ENCODE assay signal across 16 cellular contexts in genomic region chr17:81479175-81479574, GRCh38. TPM values are rescaled to one million over a fixed set of nuclear protein-coding genes. Genes with fewer than 3 reads are reported as not detected.
"Had no signal": no experiment of that assay in that cellular context is flagged by ENCODE, and none has a peak within 500 bp of the region (broad histone marks: within the 10 kb centered on the region; RNA-seq: fewer than 3 reads in every experiment).

No MANE protein-coding gene starts in this region.

- H3K36me3 Mint-ChIP-seq: activated naive CD4-positive, alpha-beta T cell treated with anti-CD3 and anti-CD28 coated beads, Interleukin-2, amount 10 ng/mL, durations not matched to agents 7 days and 5 days; naive thymus-derived CD4-positive, alpha-beta T cell had no signal

- H3K4me3 Mint-ChIP-seq: activated CD4-positive, alpha-beta T cell treated with anti-CD3 and anti-CD28 coated beads, Interleukin-2, amount 10 ng/mL, durations not matched to agents 7 days and 5 days; activated naive CD4-positive, alpha-beta T cell treated with anti-CD3 and anti-CD28 coated beads, Interleukin-2, amount 10 ng/mL, durations not matched to agents 7 days and 5 days; activated T-helper 17 cell treated with anti-CD3 and anti-CD28 coated beads, Interleukin-2, amount 50 U/mL, for 72 hours; stimulated activated naive CD8-positive, alpha-beta T cell treated with anti-CD3 and anti-CD28 coated beads, Interleukin-15, Interleukin-2, amounts not matched to agents 100 ng/mL and 50 ng/mL, for 24 hours had no signal

- H3K4me1 Mint-ChIP-seq: activated T-helper 17 cell treated with anti-CD3 and anti-CD28 coated beads, Interleukin-2, amount 50 U/mL, for 72 hours had no signal

- H3K36me3 ChIP-seq: colonic mucosa, esophagus squamous epithelium, gastroesophageal sphincter had no signal

- ATAC-seq: activated T-helper 17 cell treated with anti-CD3 and anti-CD28 coated beads, Interleukin-2, amount 50 U/mL, for 72 hours; gastroesophageal sphincter; naive thymus-derived CD4-positive, alpha-beta T cell had no signal

- H3K27me3 ChIP-seq: gastroesophageal sphincter, testis had no signal

- H3K9me3 Mint-ChIP-seq: activated CD4-positive, alpha-beta T cell treated with anti-CD3 and anti-CD28 coated beads, Interleukin-2, amount 10 ng/mL, durations not matched to agents 7 days and 5 days; activated naive CD4-positive, alpha-beta T cell treated with anti-CD3 and anti-CD28 coated beads, Interleukin-2, amount 10 ng/mL, durations not matched to agents 7 days and 5 days; activated T-helper 17 cell treated with anti-CD3 and anti-CD28 coated beads, Interleukin-2, amount 50 U/mL, for 72 hours; stimulated activated naive CD8-positive, alpha-beta T cell treated with anti-CD3 and anti-CD28 coated beads, Interleukin-15, Interleukin-2, amounts not matched to agents 100 ng/mL and 50 ng/mL, for 24 hours; T-helper 1 cell treated with Interleukin-12 subunit alpha and Interleukin-12 subunit beta and Interleukin-4 antibody, amounts not matched to agents 30 μg/mL and 1 μg/mL, for 36 hours had no signal

- H3K4me3 ChIP-seq: colonic mucosa, esophagus squamous epithelium, gastroesophageal sphincter, lung, testis had no signal

- H3K27ac ChIP-seq: colonic mucosa, esophagus squamous epithelium, gastroesophageal sphincter had no signal

- H3K9me3 ChIP-seq: colonic mucosa, esophagus squamous epithelium, gastroesophageal sphincter, testis had no signal

- H3K27ac Mint-ChIP-seq: activated CD4-positive, alpha-beta T cell treated with anti-CD3 and anti-CD28 coated beads, Interleukin-2, amount 10 ng/mL, durations not matched to agents 7 days and 5 days; activated naive CD4-positive, alpha-beta T cell treated with anti-CD3 and anti-CD28 coated beads, Interleukin-2, amount 10 ng/mL, durations not matched to agents 7 days and 5 days; activated T-helper 17 cell treated with anti-CD3 and anti-CD28 coated beads, Interleukin-2, amount 50 U/mL, for 72 hours; naive thymus-derived CD4-positive, alpha-beta T cell; stimulated activated naive CD8-positive, alpha-beta T cell treated with anti-CD3 and anti-CD28 coated beads, Interleukin-15, Interleukin-2, amounts not matched to agents 100 ng/mL and 50 ng/mL, for 24 hours; T-helper 1 cell treated with Interleukin-12 subunit alpha and Interleukin-12 subunit beta and Interleukin-4 antibody, amounts not matched to agents 30 μg/mL and 1 μg/mL, for 36 hours had no signal

- DNase-seq: activated CD4-positive, alpha-beta T cell treated with anti-CD3 and anti-CD28 coated beads, Interleukin-2, amount 10 ng/mL, durations not matched to agents 7 days and 5 days; activated CD4-positive, CD25-positive, alpha-beta regulatory T cell; activated naive CD4-positive, alpha-beta T cell treated with anti-CD3 and anti-CD28 coated beads, Interleukin-2, amount 10 ng/mL, durations not matched to agents 7 days and 5 days; activated T-cell treated with anti-CD3 and anti-CD28 coated beads for 4 hours; caudate nucleus; colonic mucosa; esophagus squamous epithelium; hypothalamus; naive thymus-derived CD4-positive, alpha-beta T cell; stimulated activated CD4-positive, alpha-beta T cell treated with anti-CD3 and anti-CD28 coated beads, Interleukin-4, amount 100 ng/mL, for 1 hour; testis had no signal

RNA-seq across cellular contexts. Expression of gene FSCN2, which starts 49.0 kb away (rescaled TPM):
- polyA plus RNA-seq: naive thymus-derived CD4-positive, alpha-beta T cell had no signal
